In genomic region chr1:229230893-229231753, GRCh38 we compare ENCODE assay signal across 9 cellular contexts. TPM values are rescaled to one million over a fixed set of nuclear protein-coding genes. Genes with fewer than 3 reads are reported as not detected.
DNase-seq lines count a peak whose midpoint lies in the region; ATAC-seq and TF ChIP-seq lines count a peak whose summit lies in the region.
"Had no signal": no experiment of that assay in that cellular context is flagged by ENCODE, and none has a peak within 500 bp of the region (broad histone marks: within the 10 kb centered on the region; RNA-seq: fewer than 3 reads in every experiment).

No MANE protein-coding gene starts in this region.

- no peaks in the 10 kb centered on the region for H3F3A ChIP-seq in SK-N-SH (replicated peaks; ENCODE audit: insufficient read depth)

- 54% methylated on average over 9 of the region's 9 CpGs for WGBS in SK-N-SH (ENCODE audit: low lambda C conversion rate)

- H3K4me1 ChIP-seq in gastrocnemius medialis = peaks cover 22 to 38% of the 10 kb centered on the region in 2 donors
- H3K4me1 ChIP-seq in SK-N-SH (ENCODE audit: control insufficient read depth in 1 of 2, insufficient read depth in 2 of 2, low read depth in 1 of 2, low read length in 1 of 2) = peaks cover 0 to 6% of the 10 kb centered on the region in 2 experiments; a peak in 3 of 4 replicates

- no peak for TF ChIP-seq EP300 in SK-N-SH (IDR thresholded peaks at IDR 0.05; ENCODE audit: borderline replicate concordance in 1 of 2, low read depth in 1 of 2, low read length in 1 of 2)

- CTCF ChIA-PET in SK-N-SH (lab: Yijun Ruan, JAX) = interaction anchor here (0.6 to 8.8 kb wide), 7 partner anchors 17 to 568 kb away, joined by 3 to 78 read pairs (median 21); partner anchors contain the start of gene RHOU

- no peaks in the 10 kb centered on the region for H3K9me3 Mint-ChIP-seq in CD14-positive monocyte

- no peak for ATAC-seq in gastrocnemius medialis
- no peak for ATAC-seq in GM21717 (IDR thresholded peaks at IDR 0.05; ENCODE audit: unreplicated experiment)
- no peak for ATAC-seq in GM19455 (IDR thresholded peaks at IDR 0.05; ENCODE audit: unreplicated experiment)

- peaks cover 2 to 11% (median 4%) of the 10 kb centered on the region in 3 donors for H3K27me3 Mint-ChIP-seq in CD14-positive monocyte (ENCODE audit: low read depth in 3 of 3)

- no peaks in the 10 kb centered on the region for H3K36me3 Mint-ChIP-seq in CD14-positive monocyte

- H3K9ac ChIP-seq in SK-N-SH = no peak overlapping the region

- H3K9me3 ChIP-seq in gastrocnemius medialis = no peaks in the 10 kb centered on the region
- H3K9me3 ChIP-seq in SK-N-SH = no peaks in the 10 kb centered on the region

- in situ Hi-C loops in gastrocnemius medialis (cut with MboI; ENCODE audit: low sequenced_read_pairs in 4 of 4) = loop anchor here in 2 of 4 donors (5.0 to 25.0 kb wide), 2 partner anchors 494 to 499 kb away; partner anchors contain the start of gene RHOU (in 1 of the 2)

- no peaks in the 10 kb centered on the region for H3K79me2 ChIP-seq in SK-N-SH (ENCODE audit: insufficient read depth)

- no peak overlapping the region for H3K4me3 Mint-ChIP-seq in CD14-positive monocyte

- H3K27ac ChIP-seq in HL-60 (replicated peaks) (peak overlapping the region; percentile 7; the same call in 1 of the 2 replicates), dorsolateral prefrontal cortex (peak overlapping the region; percentile 80 to 100 (median 98)), gastrocnemius medialis (peak overlapping the region; percentile 84 to 97 (median 90)), SK-N-SH (ENCODE audit: low read depth in 2 of 2, low read length in 1 of 2) (no peak overlapping the region)

- intact Hi-C loops in dorsolateral prefrontal cortex (cut with DNase I) = loop anchor here in 1 of 2 donors (1.0 kb wide), 1 partner anchor 24 kb away; no protein-coding TSS in a partner anchor
- intact Hi-C loops in gastrocnemius medialis (cut with DNase I; ENCODE audit: low total_unique reads) = no loop called here
- intact Hi-C loops in CD14-positive monocyte (cut with micrococcal nuclease) = no loop called here

- H3K27ac Mint-ChIP-seq in CD14-positive monocyte = peak overlapping the region in 3 of 7 donors; percentile 34 to 43 (median 37)

- H3K4me3 ChIP-seq in HL-60 (replicated peaks; ENCODE audit: insufficient read depth, low read length) (no peak overlapping the region), dorsolateral prefrontal cortex (peak overlapping the region in 8 of 59 donors; percentile 3 to 42 (median 26)), gastrocnemius medialis (no peak overlapping the region), SK-N-SH (ENCODE audit: low read depth in 2 of 2, low read length in 1 of 2) (no peak overlapping the region)

- TF ChIP-seq CTCF in HL-60 (IDR thresholded peaks at IDR 0.05; ENCODE audit: insufficient read depth, low read length) (no peak), dorsolateral prefrontal cortex (IDR thresholded peaks at IDR 0.05 in 54 of 56, conservative IDR thresholded peaks at IDR 0.05 in 2 of 56; ENCODE audit: low read depth in 1 of 56, partially characterized antibody in 56 of 56) (no peak), gastrocnemius medialis (IDR thresholded peaks at IDR 0.05 in 4 of 5, conservative IDR thresholded peaks at IDR 0.05 in 1 of 5) (no peak), SK-N-SH (IDR thresholded peaks at IDR 0.05) (no peak), CD14-positive monocyte (IDR thresholded peaks at IDR 0.05) (no peak)

- H3K36me3 ChIP-seq in gastrocnemius medialis (no peaks in the 10 kb centered on the region), SK-N-SH (replicated peaks in 1 of 2; ENCODE audit: control insufficient read depth in 1 of 2, insufficient read depth in 2 of 2, low read length in 1 of 2) (no peaks in the 10 kb centered on the region)

- TF ChIP-seq RAD21 in SK-N-SH (IDR thresholded peaks at IDR 0.05; ENCODE audit: low read length) = no peak

- H3K27me3 ChIP-seq in HL-60 (ENCODE audit: insufficient read depth, poor library complexity, severe bottlenecking) = no peaks in the 10 kb centered on the region
- H3K27me3 ChIP-seq in dorsolateral prefrontal cortex = peaks cover 0 to 9% (median 0%) of the 10 kb centered on the region in 45 donors
- H3K27me3 ChIP-seq in gastrocnemius medialis = no peaks in the 10 kb centered on the region
- H3K27me3 ChIP-seq in SK-N-SH (ENCODE audit: insufficient read depth) = peaks cover 6% of the 10 kb centered on the region; the same call in 1 of the 2 replicates

- no peak overlapping the region for H3K4me2 ChIP-seq in SK-N-SH

- H2AFZ ChIP-seq in SK-N-SH (ENCODE audit: low read depth) = no peak overlapping the region; the same call in 1 of the 2 replicates

- POLR2A ChIA-PET in SK-N-SH (lab: Yijun Ruan, JAX) = no interaction called here

- H4K20me1 ChIP-seq in SK-N-SH (ENCODE audit: insufficient read depth) = no peaks in the 10 kb centered on the region

- no peaks in the 10 kb centered on the region for H3K9me2 ChIP-seq in SK-N-SH

- no peak for DNase-seq in HL-60 (ENCODE audit: low read depth in 1 of 2, low spot score in 1 of 2)
- peak; percentile 99 for DNase-seq in NCI-H510A treated with DMSO at 0.1 percent for 48 hours (lab: John Stamatoyannopoulos, UW)
- no peak for DNase-seq in dorsolateral prefrontal cortex
- no peak for DNase-seq in gastrocnemius medialis
- no peak for DNase-seq in SK-N-SH
- DNase-seq in CD14-positive monocyte (ENCODE audit: low spot score) = no peak
- DNase-seq: kidney had no signal

- H3K4me1 Mint-ChIP-seq in CD14-positive monocyte = peaks cover 37% of the 10 kb centered on the region

- TF ChIP-seq POLR2A in gastrocnemius medialis (IDR thresholded peaks at IDR 0.05) = no peak

TF ChIP-seq in SK-N-SH, 30 proteins besides CTCF, POLR2A, EP300 and RAD21 (continues in another document):
- TF ChIP-seq EZH2phosphoT487 (IDR thresholded peaks at IDR 0.05; ENCODE audit: borderline replicate concordance, low read depth) (no peak), SMC3 (IDR thresholded peaks at IDR 0.05; ENCODE audit: low read depth, low read length) (no peak), TCF12 (IDR thresholded peaks at IDR 0.05) (no peak), RCOR1 (IDR thresholded peaks at IDR 0.05; ENCODE audit: low read length) (no peak), CHD2 (IDR thresholded peaks at IDR 0.05; ENCODE audit: low read length, partially characterized antibody) (no peak), NFIC (IDR thresholded peaks at IDR 0.05; ENCODE audit: borderline replicate concordance) (no peak), USF1 (IDR thresholded peaks at IDR 0.05; ENCODE audit: borderline replicate concordance, low read depth) (no peak), TAF1 (IDR thresholded peaks at IDR 0.05; ENCODE audit: borderline replicate concordance, low read depth, low read length) (no peak), REST (IDR thresholded peaks at IDR 0.05; ENCODE audit: low read depth, low read length) (no peak), SIN3A (IDR thresholded peaks at IDR 0.05; ENCODE audit: borderline replicate concordance, low read depth, low read length) (no peak), FOXJ3 (CRISPR knock-in tag; IDR thresholded peaks at IDR 0.05) (no peak), JUND (IDR thresholded peaks at IDR 0.05) (no peak), USF2 (IDR thresholded peaks at IDR 0.05; ENCODE audit: borderline replicate concordance, low read depth, low read length) (no peak), ELF1 (IDR thresholded peaks at IDR 0.05) (no peak), MXI1 (IDR thresholded peaks at IDR 0.05; ENCODE audit: low read depth, low read length) (no peak)

RNA-seq across cellular contexts. Expression of gene RAB4A, which starts 39.8 kb away (rescaled TPM):
- total RNA-seq in dorsolateral prefrontal cortex = 100 to 1,000 TPM in 15 of 120 experiments, 10 to 100 TPM in 105; 64.3 to 117 (median 86.8) TPM
- total RNA-seq in gastrocnemius medialis = 10 to 100 TPM; 21.1 to 48.1 (median 29.2) TPM
- polyA plus RNA-seq in SK-N-SH (2012; rRNA removed) = 25.5 and 28.1 TPM in 2 replicates
- 40.5 and 50.1 TPM in 2 replicates for polyA plus RNA-seq in SK-N-SH (2012; cell fraction: cytosol; rRNA removed)
- polyA plus RNA-seq in SK-N-SH (2012; cell fraction: nucleus; rRNA removed) = 12.4 and 13.2 TPM in 2 replicates
- polyA plus RNA-seq in CD14-positive monocyte = 10 to 100 TPM; 34.5 to 34.8 TPM

Comparison
In these comparisons a context has a peak if more than half of its experiments do, and no peak if none do; other contexts are left out.
1. H3K27ac ChIP-seq: peak in HL-60 (single experiment), dorsolateral prefrontal cortex (59 of 59) and gastrocnemius medialis (4 of 4); none in SK-N-SH (0 of 2).